ENCODE assay signal across 26 cellular contexts in the genomic region with DNA sequence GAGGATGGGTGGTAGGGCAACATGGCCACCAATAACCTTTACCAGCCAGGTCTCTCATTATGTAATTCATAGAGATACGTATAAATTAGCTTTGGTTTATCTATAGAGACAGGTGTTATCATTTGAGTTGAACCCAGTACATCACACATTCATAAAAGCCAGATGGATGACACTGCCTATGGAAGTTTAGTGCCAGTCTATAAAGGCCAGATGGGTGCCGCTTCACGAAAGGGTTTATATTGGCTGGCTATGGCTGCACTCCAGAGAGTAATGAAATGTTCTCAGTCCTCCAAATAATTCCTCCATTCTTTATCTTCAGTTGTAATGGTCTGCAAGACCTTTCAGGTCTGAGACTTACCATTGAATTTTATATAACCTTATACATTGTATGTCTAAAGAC.
"Had no signal": no experiment of that assay in that cellular context is flagged by ENCODE, and none has a peak within 500 bp of the region (broad histone marks: within the 10 kb centered on the region; RNA-seq: fewer than 3 reads in every experiment).

No MANE protein-coding gene starts in this region.

- FAIRE-seq: urothelium cell line had no signal

- H3K4me3 ChIP-seq: stomach, suprapubic skin, testis, thoracic aorta, thyroid gland, tibial artery, tibial nerve, transverse colon, upper lobe of left lung, upper lobe of right lung, uterus, vagina had no signal

- H3K27ac ChIP-seq: stomach, suprapubic skin, testis, thoracic aorta, thyroid gland, tibial artery, tibial nerve, transverse colon, upper lobe of left lung, upper lobe of right lung, uterus, vagina had no signal

- H3K36me3 ChIP-seq: stomach, suprapubic skin, thoracic aorta, thyroid gland, tibial artery, tibial nerve, transverse colon, upper lobe of left lung, upper lobe of right lung, uterus, vagina had no signal

- H3K9me3 ChIP-seq: stomach, suprapubic skin, testis, thoracic aorta, thyroid gland, tibial artery, tibial nerve, transverse colon, upper lobe of left lung, upper lobe of right lung, uterus, vagina had no signal

- ATAC-seq: stimulated activated effector memory CD8-positive, alpha-beta T cell treated with anti-CD3 and anti-CD28 coated beads, Interleukin-12 subunit alpha, Interleukin-12 subunit beta, amount 100 ng/mL, for 72 hours; stimulated activated memory B cell treated with anti-CD40 and anti-IgM and Interleukin-4, amounts not matched to agents 10 μg/mL and 1 μg/mL and 100 μg/mL, for 72 hours; stimulated activated naive B cell treated with anti-CD40 and anti-IgM and Interleukin-4, amounts not matched to agents 10 μg/mL and 1 μg/mL and 100 μg/mL, for 72 hours; stimulated activated naive CD8-positive, alpha-beta T cell treated with anti-CD3 and anti-CD28 coated beads, Interleukin-15, amount 100 ng/mL, for 72 hours; stimulated activated naive CD8-positive, alpha-beta T cell treated with anti-CD3 and anti-CD28 coated beads, Interleukin-15, Interleukin-2, amounts not matched to agents 100 U/mL and 50 U/mL, for 24 hours; upper lobe of right lung had no signal

- H3K4me1 ChIP-seq: suprapubic skin, testis, tibial artery, tibial nerve, transverse colon, upper lobe of left lung, upper lobe of right lung, uterus, vagina had no signal

- H3K27me3 ChIP-seq: stomach, suprapubic skin, testis, thyroid gland, tibial artery, tibial nerve, transverse colon, upper lobe of left lung, upper lobe of right lung, uterus, vagina had no signal

- DNase-seq: stimulated activated CD4-positive, alpha-beta T cell treated with anti-CD3 and anti-CD28 coated beads, Interleukin-2, amount 100 ng/mL, for 48 hours; stimulated activated CD4-positive, alpha-beta T cell treated with anti-CD3 and anti-CD28 coated beads, Interleukin-4, amount 100 ng/mL, for 1 hour; stimulated activated CD4-positive, alpha-beta T cell treated with anti-CD3 and anti-CD28 coated beads, Interleukin-4, amount 100 ng/mL, for 24 hours; stimulated activated CD4-positive, alpha-beta T cell treated with anti-CD3 and anti-CD28 coated beads, Interleukin-4, amount 100 ng/mL, for 4 hours; stimulated activated CD8-positive, alpha-beta memory T cell treated with anti-CD3 and anti-CD28 coated beads, Interleukin-4, amount 100 ng/mL, for 48 hours; stimulated activated naive B cell treated with anti-CD40 and anti-IgM and Interleukin-4, amounts not matched to agents 10 μg/mL and 1 μg/mL and 100 μg/mL, for 72 hours; stimulated activated naive CD4-positive, alpha-beta T cell; stimulated activated naive CD4-positive, alpha-beta T cell treated with Interleukin-2 at 50 U/mL for 16 hours; stimulated activated naive CD8-positive, alpha-beta T cell treated with anti-CD3 and anti-CD28 coated beads, Interleukin-15, amount 100 ng/mL, for 72 hours; stimulated activated naive CD8-positive, alpha-beta T cell treated with anti-CD3 and anti-CD28 coated beads, Interleukin-15, Interleukin-2, amounts not matched to agents 100 U/mL and 50 U/mL, for 24 hours; stomach; substantia nigra; testis; thyroid gland; tibial artery; transverse colon; upper lobe of left lung; upper lobe of right lung; uterus had no signal
